Comparison of ENCODE assay signal across 8 cellular contexts in the genomic region with DNA sequence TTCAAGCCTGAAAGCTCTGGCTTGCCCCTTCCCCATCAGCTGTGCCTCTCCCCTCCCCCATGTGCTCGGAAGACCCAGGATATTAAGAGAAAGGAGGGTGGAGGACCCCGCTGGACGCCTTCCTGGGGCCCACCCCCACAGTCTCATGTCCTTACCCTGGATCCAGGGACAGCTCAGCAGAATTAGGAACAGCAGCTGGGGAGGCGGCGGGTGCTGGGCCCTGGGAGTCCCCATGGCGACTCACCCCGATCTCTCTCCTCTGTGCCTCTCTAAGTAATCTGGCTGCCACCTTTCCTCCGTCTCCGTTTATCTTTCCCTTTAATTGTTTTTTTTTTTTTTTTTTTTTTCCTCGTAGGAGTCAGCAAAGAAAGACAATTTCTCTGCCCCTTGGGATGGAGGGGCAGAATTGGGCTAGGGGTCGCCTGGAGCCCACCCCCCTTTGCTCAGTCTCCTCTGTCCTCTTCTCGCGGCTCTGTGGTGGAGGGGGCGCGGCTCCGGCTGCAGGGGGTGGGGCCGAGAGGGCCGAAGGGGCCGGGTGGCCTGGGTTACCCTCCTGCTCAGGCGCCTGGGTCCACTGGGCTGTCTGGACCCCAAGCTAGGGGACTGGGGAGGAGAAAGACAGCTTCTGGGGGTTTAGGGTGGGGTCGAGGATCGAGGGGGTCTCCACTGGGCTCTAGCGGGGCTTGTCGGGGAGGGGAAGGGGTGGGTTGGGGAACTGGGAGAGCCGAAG. TPM values are rescaled to one million over a fixed set of nuclear protein-coding genes. Genes with fewer than 3 reads are reported as not detected.
DNase-seq lines count a peak whose midpoint lies in the region; ATAC-seq and TF ChIP-seq lines count a peak whose summit lies in the region.

No MANE protein-coding gene starts in this region.

- peak overlapping the region; percentile 82 for H3K27ac ChIP-seq in HUES64 (ENCODE audit: low read depth, low read length)
- peak overlapping the region in 3 of 5 donors; percentile 21 to 78 (median 47) for H3K27ac ChIP-seq in adrenal gland
- no peak overlapping the region for H3K27ac ChIP-seq in lower lobe of right lung

- H3K36me3 ChIP-seq in BJ (ENCODE audit: control insufficient read depth, insufficient read depth, low read length) (no peaks in the 10 kb centered on the region), HUES64 (ENCODE audit: insufficient read depth, low read length) (peaks cover 7% of the 10 kb centered on the region; the same call in 1 of the 2 replicates), adrenal gland (replicated peaks in 1 of 2) (no peaks in the 10 kb centered on the region), lower lobe of right lung (no peaks in the 10 kb centered on the region)

- H3K4me1 Mint-ChIP-seq in immature natural killer cell, result peaks cover 0 to 14% of the 10 kb centered on the region in 2 donors

- H3K9ac ChIP-seq in HUES64 (ENCODE audit: low read depth, low read length), result peak overlapping the region; percentile 64

- TF ChIP-seq POLR2A in adrenal gland (IDR thresholded peaks at IDR 0.05), result no peak

- intact Hi-C loops in adrenal gland (cut with DNase I) (no loop called here), lower lobe of right lung (cut with DNase I) (no loop called here)

- under 1% methylated on average over 22 of the region's 25 CpGs for WGBS in HUES64
- 0 to 3% (median 1%) methylated on average over 13 to 25 of the region's 25 CpGs for WGBS in adrenal gland, 4 donors

- no peak for TF ChIP-seq CTCF in BJ (IDR thresholded peaks at IDR 0.05; ENCODE audit: insufficient read depth, low read depth, low read length)
- no peak for TF ChIP-seq CTCF in adrenal gland (IDR thresholded peaks at IDR 0.05)
- no peak for TF ChIP-seq CTCF in lower lobe of right lung (IDR thresholded peaks at IDR 0.05)

- H3K4me1 ChIP-seq in HUES64 (ENCODE audit: insufficient read depth, low read length) (peaks cover 11% of the 10 kb centered on the region; the same call in 1 of the 2 replicates), adrenal gland (replicated peaks in 1 of 2) (peaks cover 10 to 14% of the 10 kb centered on the region in 2 donors), lower lobe of right lung (peaks cover 13% of the 10 kb centered on the region)

- no peak overlapping the region for H3K27ac Mint-ChIP-seq in immature natural killer cell

- H3K4me3 Mint-ChIP-seq in immature natural killer cell, result no peak overlapping the region

- H3K27me3 ChIP-seq in BJ (ENCODE audit: control insufficient read depth, insufficient read depth, low read length), result peaks cover 2% of the 10 kb centered on the region
- H3K27me3 ChIP-seq in HUES64 (ENCODE audit: insufficient read depth, low read length), result no peaks in the 10 kb centered on the region
- no peaks in the 10 kb centered on the region for H3K27me3 ChIP-seq in adrenal gland
- H3K27me3 ChIP-seq in lower lobe of right lung (ENCODE audit: low read depth), result peaks cover 24% of the 10 kb centered on the region

- H3K36me3 Mint-ChIP-seq in immature natural killer cell, result no peaks in the 10 kb centered on the region

- peaks cover 5 to 30% (median 14%) of the 10 kb centered on the region in 3 donors for H3K27me3 Mint-ChIP-seq in immature natural killer cell (ENCODE audit: low read depth in 3 of 3)

- ATAC-seq in lower lobe of right lung (peak; percentile 61 to 69), GM18907 (IDR thresholded peaks at IDR 0.05; ENCODE audit: unreplicated experiment) (no peak)

- H3K9me3 Mint-ChIP-seq in immature natural killer cell, result no peaks in the 10 kb centered on the region

- DNase-seq in BJ (ENCODE audit: low read depth), result no peak
- DNase-seq in adrenal gland, result peak in 2 of 7 donors; percentile 44 to 65
- no peak for DNase-seq in lower lobe of right lung
- DNase-seq in immature natural killer cell, result no peak
- no peak for DNase-seq in dedifferentiated amniotic fluid mesenchymal stem cell (ENCODE audit: extremely low spot score)
- no peak for DNase-seq in cerebellum (ENCODE audit: low spot score)

- CTCF ChIA-PET in BJ (lab: Yijun Ruan, JAX), result interaction anchor here (1.2 to 2.0 kb wide), 5 partner anchors 10 to 122 kb away, joined by 3 to 9 read pairs (median 5); no protein-coding TSS in a partner anchor

- H3K9me3 ChIP-seq in HUES64 (ENCODE audit: insufficient read depth, low read depth, low read length), result no peaks in the 10 kb centered on the region
- no peaks in the 10 kb centered on the region for H3K9me3 ChIP-seq in adrenal gland (replicated peaks in 1 of 3)
- H3K9me3 ChIP-seq in lower lobe of right lung, result no peaks in the 10 kb centered on the region

- POLR2A ChIA-PET in BJ (lab: Charles Lee), result no interaction called here

- H3K4me3 ChIP-seq in BJ (ENCODE audit: low read depth, low read length) (peak overlapping the region; percentile 84), HUES64 (ENCODE audit: low read length) (peak overlapping the region; percentile 99), adrenal gland (peak overlapping the region in 2 of 4 donors; percentile 16 to 79), lower lobe of right lung (peak overlapping the region; percentile 71)

RNA-seq across cellular contexts. Expression of gene SEZ6L2, which starts 0.4 kb away (rescaled TPM):
- polyA plus RNA-seq in BJ (2011; rRNA removed) (8.1 and 19.3 TPM in 2 replicates), adrenal gland (10 to 100 TPM; 14.5 to 20.1 (median 20.1) TPM), immature natural killer cell (not detected)
- polyA minus RNA-seq in BJ (2011; rRNA and poly(A)+ RNA removed), result 2.2 and 3.3 TPM in 2 replicates
- polyA plus RNA-seq in HUES64 (2013, experiment 1 of 2), result 24.5 TPM
- polyA plus RNA-seq in HUES64 (2013, experiment 2 of 2), result 29.4 TPM
- total RNA-seq in adrenal gland (100 to 1,000 TPM in 1 of 8 donors, 10 to 100 TPM in 7; 25.1 to 302 (median 45.8) TPM), lower lobe of right lung (10.7 TPM), cerebellum (26.0 TPM)

RNA-seq across cellular contexts. Expression of gene ASPHD1, which starts 1.3 kb away (rescaled TPM):
- polyA plus RNA-seq in BJ (2011; rRNA removed) (4.4 and 6.9 TPM in 2 replicates), adrenal gland (10 to 100 TPM in 1 of 3 donors, 1 to 10 TPM in 2; 2.4 to 15.8 (median 7.2) TPM), immature natural killer cell (not detected)
- 4.9 and 6.6 TPM in 2 replicates for polyA minus RNA-seq in BJ (2011; rRNA and poly(A)+ RNA removed)
- polyA plus RNA-seq in HUES64 (2013, experiment 1 of 2), result 5.2 TPM
- 5.6 TPM for polyA plus RNA-seq in HUES64 (2013, experiment 2 of 2)
- total RNA-seq in adrenal gland (1 to 10 TPM in 6 of 8 donors, under 1 TPM in 2; 0.34 to 9.3 (median 4.4) TPM), lower lobe of right lung (1.6 TPM), cerebellum (5.0 TPM)

RNA-seq across cellular contexts. Expression of gene KCTD13, which starts 27.1 kb away (rescaled TPM):
- polyA plus RNA-seq in BJ (2011; rRNA removed) (8.2 and 12.3 TPM in 2 replicates), adrenal gland (10 to 100 TPM; 13.2 to 37.1 (median 33.3) TPM), immature natural killer cell (10 to 100 TPM in 1 of 3 donors, 1 to 10 TPM in 2; 3.5 to 13.8 (median 9.2) TPM)
- 5.7 and 7.1 TPM in 2 replicates for polyA minus RNA-seq in BJ (2011; rRNA and poly(A)+ RNA removed)
- 6.3 TPM for polyA plus RNA-seq in HUES64 (2013, experiment 1 of 2)
- 8.6 TPM for polyA plus RNA-seq in HUES64 (2013, experiment 2 of 2)
- total RNA-seq in adrenal gland (10 to 100 TPM; 14.7 to 39.4 (median 21.4) TPM), lower lobe of right lung (22.3 TPM), cerebellum (20.3 TPM)

RNA-seq across cellular contexts. Expression of gene CDIPT, which starts 35.9 kb away (rescaled TPM):
- polyA plus RNA-seq in BJ (2011; rRNA removed) (148 and 225 TPM in 2 replicates), adrenal gland (10 to 100 TPM; 44.9 to 89.0 (median 74.5) TPM), immature natural killer cell (100 to 1,000 TPM in 2 of 3 donors, 10 to 100 TPM in 1; 77.6 to 115 (median 110) TPM)
- polyA minus RNA-seq in BJ (2011; rRNA and poly(A)+ RNA removed), result 46.5 and 71.5 TPM in 2 replicates
- polyA plus RNA-seq in HUES64 (2013, experiment 1 of 2), result 35.3 TPM
- 40.3 TPM for polyA plus RNA-seq in HUES64 (2013, experiment 2 of 2)
- total RNA-seq in adrenal gland (100 to 1,000 TPM in 7 of 8 donors, 10 to 100 TPM in 1; 84.7 to 203 (median 159) TPM), lower lobe of right lung (75.4 TPM), cerebellum (37.2 TPM)
